ENCODE assay signal across 10 cellular contexts in the genomic region with DNA sequence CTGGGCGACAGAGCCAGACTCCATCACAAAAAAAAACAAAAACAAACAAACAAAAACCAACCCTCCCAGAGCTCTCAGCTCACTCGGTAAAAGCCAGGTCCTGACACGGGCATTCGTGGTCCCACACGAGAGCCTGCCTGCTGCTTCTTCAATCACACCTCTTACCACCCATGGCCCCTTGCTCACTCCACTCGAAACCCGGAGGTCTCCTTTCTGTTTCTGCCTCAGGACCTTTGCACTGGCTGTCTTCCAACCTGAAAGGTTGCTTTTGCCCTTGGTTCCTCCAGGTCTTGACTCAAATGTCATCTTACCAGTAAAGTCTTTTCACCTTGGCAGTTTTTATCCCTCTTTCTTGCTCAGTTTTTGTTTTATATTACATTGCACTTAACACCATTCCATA.
"Had no signal": no experiment of that assay in that cellular context is flagged by ENCODE, and none has a peak within 500 bp of the region (broad histone marks: within the 10 kb centered on the region; RNA-seq: fewer than 3 reads in every experiment).

No MANE protein-coding gene starts in this region.

- H3K27ac ChIP-seq: GM23248, HL-60 had no signal

- H2AFZ ChIP-seq: GM23248 had no signal

- H3K9me3 Mint-ChIP-seq: H9, HFFc6 had no signal

- FAIRE-seq: H54, HepG2 had no signal

- H3K9ac ChIP-seq: GM23248 had no signal

- ATAC-seq: HepG2 had no signal

- H3K4me3 Mint-ChIP-seq: H9, HFFc6, IgD-negative memory B cell had no signal

- H3K4me1 Mint-ChIP-seq: IgD-negative memory B cell had no signal

- H3K27ac Mint-ChIP-seq: HFFc6, IgD-negative memory B cell had no signal

- H3K4me3 ChIP-seq: GM23248 had no signal

- DNase-seq: GM23248, GOT3, H9, HCEC 1CT, HFFc6, KG1 had no signal
